ENCODE assay signal across 8 cellular contexts in genomic region chr12:55742719-55743130, GRCh38. TPM values are rescaled to one million over a fixed set of nuclear protein-coding genes. Genes with fewer than 3 reads are reported as not detected.
DNase-seq lines count a peak whose midpoint lies in the region; ATAC-seq and TF ChIP-seq lines count a peak whose summit lies in the region.

Gene GDF11 (plus strand): TSS chr12:55743122. CDS start chr12:55743317, 195 bp downstream.

- POLR2A ChIA-PET in CD4-positive, alpha-beta T cell (lab: Charles Lee), result interaction anchor here (0.7 to 3.9 kb wide), 8 partner anchors 75 to 447 kb away, joined by 3 to 31 read pairs (median 7); partner anchors contain the start of genes DNAJC14, ORMDL2, SARNP and SMARCC2
- POLR2A ChIA-PET in SK-N-SH (lab: Yijun Ruan, JAX), result interaction anchor here (0.9 to 1.8 kb wide), 3 partner anchors 11 to 87 kb away, joined by 3 to 7 read pairs (median 6); partner anchors contain the start of genes CD63 and DNAJC14

- H3K4me3 ChIP-seq in SK-N-SH (ENCODE audit: low read depth in 2 of 2, low read length in 1 of 2) (peak within 1 kb of the TSS; percentile 77 to 79), transverse colon (peak within 1 kb of the TSS; percentile 39 to 63 (median 49))

- ATAC-seq in CD4-positive, alpha-beta T cell (ENCODE audit: poor library complexity), result peak; percentile 65
- ATAC-seq in GM21529 (IDR thresholded peaks at IDR 0.05; ENCODE audit: unreplicated experiment) (peak; percentile 35), Right ventricle myocardium inferior (peak; percentile 64), omental fat pad (ENCODE audit: low FRiP score) (peak; percentile 73)

- peak within 1 kb of the TSS; percentile 95 for H2AFZ ChIP-seq in SK-N-SH (ENCODE audit: low read depth)

- CTCF ChIA-PET in CD4-positive, alpha-beta T cell (lab: Charles Lee), result interaction anchor here (1.0 to 1.5 kb wide), 3 partner anchors 18 to 198 kb away, joined by 3 to 8 read pairs (median 6); partner anchors contain the start of genes ORMDL2 and SARNP
- CTCF ChIA-PET in SK-N-SH (lab: Yijun Ruan, JAX), result interaction anchor here (1.2 to 14.4 kb wide), 6 partner anchors 12 to 253 kb away, joined by 3 to 358 read pairs (median 6); partner anchors contain the start of genes BLOC1S1 and RDH5

- no peaks in the 10 kb centered on the region for H3K79me2 ChIP-seq in SK-N-SH (ENCODE audit: insufficient read depth)

- H3K4me3 Mint-ChIP-seq in CD4-positive, alpha-beta T cell, result peak within 1 kb of the TSS; percentile 95
- H3K4me3 Mint-ChIP-seq in activated naive CD4-positive, alpha-beta T cell treated with anti-CD3 and anti-CD28 coated beads, Interleukin-2, amount 50 U/mL, for 24 hours, result peak within 1 kb of the TSS; percentile 90

- peaks cover 26% of the 10 kb centered on the region for H3F3A ChIP-seq in SK-N-SH (replicated peaks; ENCODE audit: insufficient read depth)

- peak; percentile 44 to 73 (median 60) for DNase-seq in CD4-positive, alpha-beta T cell
- DNase-seq in MV-4-11 (lab: John Stamatoyannopoulos, UW) (peak; percentile 46), SK-N-SH (no peak), Right ventricle myocardium inferior (ENCODE audit: missing footprints) (peak; percentile 89), omental fat pad (ENCODE audit: low spot score) (no peak), transverse colon (peak; percentile 81)

- peak; percentile 56 for TF ChIP-seq POLR2A in transverse colon (IDR thresholded peaks at IDR 0.05)

- peaks cover under 1% of the 10 kb centered on the region for H3K36me3 Mint-ChIP-seq in CD4-positive, alpha-beta T cell (ENCODE audit: low read depth)
- H3K36me3 Mint-ChIP-seq in activated naive CD4-positive, alpha-beta T cell treated with anti-CD3 and anti-CD28 coated beads, Interleukin-2, amount 50 U/mL, for 24 hours, result no peaks in the 10 kb centered on the region

- peak within 1 kb of the TSS; percentile 38 for H3K27ac ChIP-seq in CD4-positive, alpha-beta T cell (ENCODE audit: low read depth, low read length)
- peak within 1 kb of the TSS; percentile 50 to 70; a peak in 2 of 4 replicates for H3K27ac ChIP-seq in SK-N-SH (ENCODE audit: low read depth in 2 of 2, low read length in 1 of 2)
- H3K27ac ChIP-seq in transverse colon, result peak within 1 kb of the TSS; percentile 64 to 86 (median 84)

- no peaks in the 10 kb centered on the region for H4K20me1 ChIP-seq in SK-N-SH (ENCODE audit: insufficient read depth)

- no peaks in the 10 kb centered on the region for H3K9me3 Mint-ChIP-seq in CD4-positive, alpha-beta T cell
- H3K9me3 Mint-ChIP-seq in activated naive CD4-positive, alpha-beta T cell treated with anti-CD3 and anti-CD28 coated beads, Interleukin-2, amount 50 U/mL, for 24 hours, result no peaks in the 10 kb centered on the region

- peak within 1 kb of the TSS; percentile 85 for H3K27ac Mint-ChIP-seq in CD4-positive, alpha-beta T cell
- H3K27ac Mint-ChIP-seq in activated naive CD4-positive, alpha-beta T cell treated with anti-CD3 and anti-CD28 coated beads, Interleukin-2, amount 50 U/mL, for 24 hours, result peak within 1 kb of the TSS; percentile 74

- no peak for TF ChIP-seq RAD21 in SK-N-SH (IDR thresholded peaks at IDR 0.05; ENCODE audit: low read length)

- H3K9ac ChIP-seq in SK-N-SH, result peak within 1 kb of the TSS; percentile 65; the same call in 1 of the 2 replicates

- H3K9me2 ChIP-seq in SK-N-SH, result no peaks in the 10 kb centered on the region

- peak within 1 kb of the TSS; percentile 90 for H3K4me2 ChIP-seq in SK-N-SH

- peaks cover 3% of the 10 kb centered on the region in 2 experiments for H3K36me3 ChIP-seq in SK-N-SH (replicated peaks in 1 of 2; ENCODE audit: control insufficient read depth in 1 of 2, insufficient read depth in 2 of 2, low read length in 1 of 2)
- no peaks in the 10 kb centered on the region for H3K36me3 ChIP-seq in transverse colon

- intact Hi-C loops in CD4-positive, alpha-beta T cell (cut with DNase I, micrococcal nuclease), result loop anchor here in 1 of 2 experiments (2.0 to 10.0 kb wide), 7 partner anchors 54 to 722 kb away; partner anchors contain the start of genes ESYT1, ORMDL2, RPS26 and SARNP
- intact Hi-C loops in Right ventricle myocardium inferior (cut with DNase I), result loop anchor here (5.0 kb wide), 1 partner anchor 375 kb away; the partner anchor contains the start of genes RPL41 and ZC3H10
- intact Hi-C loops in transverse colon (cut with DNase I; ENCODE audit: low total_unique reads), result loop anchor here (10.0 kb wide), 2 partner anchors 52 to 82 kb away; partner anchors contain the start of gene DNAJC14

- no peaks in the 10 kb centered on the region for H3K27me3 Mint-ChIP-seq in CD4-positive, alpha-beta T cell
- H3K27me3 Mint-ChIP-seq in activated naive CD4-positive, alpha-beta T cell treated with anti-CD3 and anti-CD28 coated beads, Interleukin-2, amount 50 U/mL, for 24 hours, result no peaks in the 10 kb centered on the region

- under 1% methylated on average over 13 of the region's 19 CpGs for WGBS in SK-N-SH (ENCODE audit: low lambda C conversion rate)
- WGBS in transverse colon (ENCODE audit: low coverage in 1 of 2), 2 donors, result 1 to 6% methylated on average over 3 to 15 of the region's 19 CpGs

- no peak for TF ChIP-seq CTCF in CD4-positive, alpha-beta T cell (IDR thresholded peaks at IDR 0.05)
- TF ChIP-seq CTCF in SK-N-SH (IDR thresholded peaks at IDR 0.05) (no peak), omental fat pad (IDR thresholded peaks at IDR 0.05) (no peak), transverse colon (IDR thresholded peaks at IDR 0.05) (no peak)

- no peaks in the 10 kb centered on the region for H3K27me3 ChIP-seq in CD4-positive, alpha-beta T cell (ENCODE audit: control insufficient read depth, insufficient read depth, low read length)
- H3K27me3 ChIP-seq in SK-N-SH (ENCODE audit: insufficient read depth) (no peaks in the 10 kb centered on the region), transverse colon (peaks cover 21% of the 10 kb centered on the region)

- H3K4me1 ChIP-seq in SK-N-SH (ENCODE audit: control insufficient read depth in 1 of 2, insufficient read depth in 2 of 2, low read depth in 1 of 2, low read length in 1 of 2) (peaks cover 10 to 36% of the 10 kb centered on the region in 2 experiments), transverse colon (peaks cover 17 to 42% (median 32%) of the 10 kb centered on the region in 4 donors)

- TF ChIP-seq EP300 in SK-N-SH (IDR thresholded peaks at IDR 0.05; ENCODE audit: borderline replicate concordance in 1 of 2, low read depth in 1 of 2, low read length in 1 of 2) (no peak), transverse colon (IDR thresholded peaks at IDR 0.05; ENCODE audit: low read depth) (no peak)

- no peaks in the 10 kb centered on the region for H3K9me3 ChIP-seq in CD4-positive, alpha-beta T cell (ENCODE audit: control insufficient read depth, low read length)
- no peaks in the 10 kb centered on the region for H3K9me3 ChIP-seq in SK-N-SH
- H3K9me3 ChIP-seq in transverse colon, result no peaks in the 10 kb centered on the region

- H3K4me1 Mint-ChIP-seq in CD4-positive, alpha-beta T cell (ENCODE audit: low read depth), result peaks cover 55% of the 10 kb centered on the region
- peaks cover 47% of the 10 kb centered on the region for H3K4me1 Mint-ChIP-seq in activated naive CD4-positive, alpha-beta T cell treated with anti-CD3 and anti-CD28 coated beads, Interleukin-2, amount 50 U/mL, for 24 hours

- in situ Hi-C loops in transverse colon (cut with MboI; ENCODE audit: low pct_ligation_motif_present in 1 of 4, low pct_unique_long_range_greater_than_20kb in 1 of 4, low sequenced_read_pairs in 3 of 4), result loop anchor here in 1 of 4 donors (10.0 kb wide), 1 partner anchor 192 kb away; the partner anchor contains the start of gene DGKA

TF ChIP-seq in SK-N-SH, 30 proteins besides CTCF, POLR2A, EP300 and RAD21 (continues in another document):
- TF ChIP-seq RXRA (IDR thresholded peaks at IDR 0.05; ENCODE audit: borderline replicate concordance, low read depth) (no peak), CHD2 (IDR thresholded peaks at IDR 0.05; ENCODE audit: low read length, partially characterized antibody) (peak; percentile 31), NFIC (IDR thresholded peaks at IDR 0.05; ENCODE audit: borderline replicate concordance) (no peak), PBX3 (IDR thresholded peaks at IDR 0.05) (no peak), SMC3 (IDR thresholded peaks at IDR 0.05; ENCODE audit: low read depth, low read length) (no peak), MXI1 (IDR thresholded peaks at IDR 0.05; ENCODE audit: low read depth, low read length) (peak; percentile 75; the same call in 1 of the 2 replicates), USF1 (IDR thresholded peaks at IDR 0.05; ENCODE audit: borderline replicate concordance, low read depth) (no peak), TAF1 (IDR thresholded peaks at IDR 0.05; ENCODE audit: borderline replicate concordance, low read depth, low read length) (peak; percentile 53), MEF2A (IDR thresholded peaks at IDR 0.05; ENCODE audit: borderline replicate concordance, low read depth) (no peak), POLR2AphosphoS5 (IDR thresholded peaks at IDR 0.05; ENCODE audit: low read depth, low read length) (peak; percentile 82), MAX (IDR thresholded peaks at IDR 0.05; ENCODE audit: low read depth) (peak; percentile 59; the same call in 1 of the 2 replicates)

RNA-seq across cellular contexts. Expression of gene GDF11, which starts in this region (rescaled TPM):
- total RNA-seq in CD4-positive, alpha-beta T cell, result 1 to 10 TPM; 4.4 to 6.6 TPM
- 6.9 and 9.4 TPM in 2 replicates for polyA plus RNA-seq in SK-N-SH (2012; rRNA removed)
- 5.3 and 8.8 TPM in 2 replicates for polyA plus RNA-seq in SK-N-SH (2012; cell fraction: cytosol; rRNA removed)
- 7.2 and 8.0 TPM in 2 replicates for polyA plus RNA-seq in SK-N-SH (2012; cell fraction: nucleus; rRNA removed)
- total RNA-seq in Right ventricle myocardium inferior (9.7 TPM), omental fat pad (1 to 10 TPM; 1.9 to 5.4 (median 2.5) TPM), transverse colon (1 to 10 TPM in 1 of 4 donors, under 1 TPM in 3; 0.37 to 1.7 (median 0.60) TPM)

Comparison
In these comparisons a context has a peak if more than half of its experiments do, and no peak if none do; other contexts are left out.
1. DNase-seq: peak in CD4-positive, alpha-beta T cell (10 of 10), MV-4-11 (single experiment), Right ventricle myocardium inferior (single experiment) and transverse colon (single experiment); none in SK-N-SH (single experiment) and omental fat pad (single experiment).
2. Peak in every context shown above with its lines, with median percentiles within 50 percentile points of each other: ATAC-seq and H3K27ac ChIP-seq.